Comparison of ENCODE assay signal across 11 cellular contexts in the genomic region with DNA sequence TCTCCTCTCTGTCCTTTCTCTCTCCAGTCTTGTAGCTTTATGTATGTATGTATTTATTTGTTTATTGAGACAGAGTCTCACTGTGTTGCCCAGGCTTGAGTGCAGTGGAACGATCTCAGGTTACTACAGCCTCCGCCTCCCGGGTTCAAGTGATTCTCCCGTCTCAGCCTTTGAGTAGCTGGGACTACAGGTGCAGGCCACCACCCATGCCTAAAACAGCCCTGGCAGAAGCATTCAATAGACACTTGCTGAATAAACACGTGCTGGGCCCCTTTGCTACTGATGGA. TPM values are rescaled to one million over a fixed set of nuclear protein-coding genes. Genes with fewer than 3 reads are reported as not detected.
DNase-seq lines count a peak whose midpoint lies in the region; ATAC-seq, FAIRE-seq and TF ChIP-seq lines count a peak whose summit lies in the region.
"Had no signal": no experiment of that assay in that cellular context is flagged by ENCODE, and none has a peak within 500 bp of the region (broad histone marks: within the 10 kb centered on the region; RNA-seq: fewer than 3 reads in every experiment).

No MANE protein-coding gene starts in this region.

- H3K4me3 Mint-ChIP-seq in activated naive CD4-positive, alpha-beta T cell treated with anti-CD3 and anti-CD28 coated beads for 36 hours = peak overlapping the region; percentile 47
- peak overlapping the region; percentile 77 for H3K4me3 Mint-ChIP-seq in activated CD4-positive, alpha-beta memory T cell treated with anti-CD3 and anti-CD28 coated beads for 36 hours

- H3K36me3 ChIP-seq in HepG2 (replicated peaks in 1 of 2; ENCODE audit: control insufficient read depth in 1 of 2, insufficient read depth in 2 of 2, low read length in 2 of 2) = peaks cover 19 to 43% of the 10 kb centered on the region in 2 experiments; a peak in 4 of 5 replicates
- H3K36me3 ChIP-seq in stomach = peaks cover 33 to 53% (median 50%) of the 10 kb centered on the region in 4 donors

- POLR2A ChIA-PET in activated CD4-positive, alpha-beta memory T cell treated with anti-CD3 and anti-CD28 coated beads for 36 hours (lab: Charles Lee) = interaction anchor here (8.0 kb wide), 1 partner anchor 15 kb away, joined by 72 read pairs; no protein-coding TSS in a partner anchor
- POLR2A ChIA-PET in HepG2 (lab: Yijun Ruan, JAX) = interaction anchor here (0.7 kb wide), 1 partner anchor 14 kb away, joined by 3 read pairs; no protein-coding TSS in a partner anchor

- no peaks in the 10 kb centered on the region for H3K9me3 ChIP-seq in HepG2 (ENCODE audit: low read length)
- H3K9me3 ChIP-seq in stomach = no peaks in the 10 kb centered on the region

- no TSS peak for BruUV-seq in HepG2 (replicated peaks; lab: Mats Ljungman, UMichigan)

- no peak for DNase-seq in activated naive CD4-positive, alpha-beta T cell treated with anti-CD3 and anti-CD28 coated beads for 36 hours
- DNase-seq in activated naive CD4-positive, alpha-beta T cell treated with anti-CD3 and anti-CD28 coated beads, Interleukin-2, amount 50 U/mL, for 16 hours = no peak
- DNase-seq in activated CD4-positive, alpha-beta memory T cell treated with anti-CD3 and anti-CD28 coated beads for 36 hours = no peak
- no peak for DNase-seq in HepG2 (ENCODE audit: low spot score)
- DNase-seq in stomach = no peak
- no peak for DNase-seq in stimulated activated naive CD4-positive, alpha-beta T cell (lab: John Stamatoyannopoulos, UW)
- DNase-seq: activated CD4-positive, alpha-beta T cell treated with anti-CD3 and anti-CD28 coated beads, Interleukin-2, amount 50 U/mL, for 48 hours; cerebellar nuclear complex; NCI-H1417 had no signal

- peak overlapping the region; percentile 78 for H3K9ac ChIP-seq in HepG2 (ENCODE audit: insufficient read depth, low read depth, low read length)

- H3K27me3 ChIP-seq in HepG2 (ENCODE audit: control insufficient read depth in 1 of 2, insufficient read depth in 2 of 2, low read length in 2 of 2) = no peaks in the 10 kb centered on the region; a peak in 1 of 5 replicates
- no peaks in the 10 kb centered on the region for H3K27me3 ChIP-seq in stomach

- ATAC-seq in HepG2 = no peak
- no peak for ATAC-seq in GM21825 (IDR thresholded peaks at IDR 0.05; ENCODE audit: unreplicated experiment)
- ATAC-seq in HG03460 (IDR thresholded peaks at IDR 0.05; ENCODE audit: unreplicated experiment) = no peak

- no peaks in the 10 kb centered on the region for H3K27me3 Mint-ChIP-seq in activated naive CD4-positive, alpha-beta T cell treated with anti-CD3 and anti-CD28 coated beads for 36 hours (ENCODE audit: low read depth)
- H3K27me3 Mint-ChIP-seq in activated CD4-positive, alpha-beta memory T cell treated with anti-CD3 and anti-CD28 coated beads for 36 hours = no peaks in the 10 kb centered on the region

- no peak overlapping the region for H3K27ac Mint-ChIP-seq in activated naive CD4-positive, alpha-beta T cell treated with anti-CD3 and anti-CD28 coated beads for 36 hours
- H3K27ac Mint-ChIP-seq in activated CD4-positive, alpha-beta memory T cell treated with anti-CD3 and anti-CD28 coated beads for 36 hours = peak overlapping the region; percentile 45

- intact Hi-C loops in activated naive CD4-positive, alpha-beta T cell treated with anti-CD3 and anti-CD28 coated beads for 36 hours (cut with micrococcal nuclease) = no loop called here
- intact Hi-C loops in activated CD4-positive, alpha-beta memory T cell treated with anti-CD3 and anti-CD28 coated beads for 36 hours (cut with micrococcal nuclease) = no loop called here
- intact Hi-C loops in HepG2 (cut with micrococcal nuclease; ENCODE audit: unreplicated experiment) (no loop called here), stomach (cut with DNase I; ENCODE audit: low total_unique reads) (no loop called here)

- TF ChIP-seq EP300 in HepG2 (IDR thresholded peaks at IDR 0.05; ENCODE audit: low read depth in 2 of 2, low read length in 2 of 2) = no peak
- TF ChIP-seq EP300 in HepG2 (CRISPR knock-in tag; IDR thresholded peaks at IDR 0.05; ENCODE audit: borderline replicate concordance) = no peak
- no peak for TF ChIP-seq EP300 in stomach (IDR thresholded peaks at IDR 0.05)

- H3K4me1 Mint-ChIP-seq in activated naive CD4-positive, alpha-beta T cell treated with anti-CD3 and anti-CD28 coated beads for 36 hours (ENCODE audit: low read depth) = peaks cover 36% of the 10 kb centered on the region
- H3K4me1 Mint-ChIP-seq in activated CD4-positive, alpha-beta memory T cell treated with anti-CD3 and anti-CD28 coated beads for 36 hours (ENCODE audit: low read depth) = peaks cover 41% of the 10 kb centered on the region

- H4K20me1 ChIP-seq in HepG2 (ENCODE audit: insufficient read depth, low read length) = peaks cover 33% of the 10 kb centered on the region

- H3K9me3 Mint-ChIP-seq in activated naive CD4-positive, alpha-beta T cell treated with anti-CD3 and anti-CD28 coated beads for 36 hours = no peaks in the 10 kb centered on the region
- no peaks in the 10 kb centered on the region for H3K9me3 Mint-ChIP-seq in activated CD4-positive, alpha-beta memory T cell treated with anti-CD3 and anti-CD28 coated beads for 36 hours

- FAIRE-seq in HepG2 (lab: Jason Lieb, UNC) = no peak

- no peak overlapping the region for H2AFZ ChIP-seq in HepG2 (ENCODE audit: low read length)

- peak overlapping the region; percentile 93 for H3K4me2 ChIP-seq in HepG2 (ENCODE audit: low read depth, low read length)

- no peak for TF ChIP-seq CTCF in HepG2 (CRISPR knock-in tag; IDR thresholded peaks at IDR 0.05)
- TF ChIP-seq CTCF in stomach (IDR thresholded peaks at IDR 0.05) = no peak

- WGBS in HepG2 (ENCODE audit: low lambda C conversion rate) = 38% methylated on average over 5 of the region's 5 CpGs
- WGBS in stomach, 5 donors = 46 to 58% (median 57%) methylated on average over 5 of the region's 5 CpGs

- in situ Hi-C loops in HepG2 (cut with HindIII; ENCODE audit: extremely low pct_ligation_motif_present, low pct_unique_long_range_greater_than_20kb) = no loop called here

- H3K27ac ChIP-seq in HepG2 (ENCODE audit: extremely low read length, insufficient read depth, low read length) (no peak overlapping the region), stomach (no peak overlapping the region)

- TF ChIP-seq RAD21 in HepG2 (CRISPR knock-in tag; IDR thresholded peaks at IDR 0.05) = no peak

- H3K79me2 ChIP-seq in HepG2 (ENCODE audit: insufficient read depth, low read length) = peaks cover 49% of the 10 kb centered on the region

- peaks cover 20% of the 10 kb centered on the region for H3K36me3 Mint-ChIP-seq in activated naive CD4-positive, alpha-beta T cell treated with anti-CD3 and anti-CD28 coated beads for 36 hours (ENCODE audit: low read depth)
- H3K36me3 Mint-ChIP-seq in activated CD4-positive, alpha-beta memory T cell treated with anti-CD3 and anti-CD28 coated beads for 36 hours = peaks cover 33% of the 10 kb centered on the region

- CTCF ChIA-PET in activated naive CD4-positive, alpha-beta T cell treated with anti-CD3 and anti-CD28 coated beads for 36 hours (lab: Charles Lee) = no interaction called here
- CTCF ChIA-PET in activated CD4-positive, alpha-beta memory T cell treated with anti-CD3 and anti-CD28 coated beads for 36 hours (lab: Charles Lee) = no interaction called here
- CTCF ChIA-PET in HepG2 (lab: Yijun Ruan, JAX; ENCODE audit: low intra/inter-chr PET ratio, low total read pairs) = no interaction called here

- peaks cover 68% of the 10 kb centered on the region for H3K4me1 ChIP-seq in HepG2 (ENCODE audit: insufficient read depth, low read length)
- peaks cover 46 to 75% (median 66%) of the 10 kb centered on the region in 4 donors for H3K4me1 ChIP-seq in stomach

- H3K4me3 ChIP-seq in HepG2 (replicated peaks in 1 of 3; ENCODE audit: insufficient read depth in 1 of 3, low read depth in 2 of 3, low read length in 3 of 3) (peak overlapping the region; percentile 66 to 79 (median 70)), stomach (peak overlapping the region in 3 of 4 donors; percentile 70 to 82 (median 71))

- TF ChIP-seq POLR2A in HepG2 (IDR thresholded peaks at IDR 0.05; ENCODE audit: insufficient read depth in 1 of 2, low read depth in 2 of 2, low read length in 2 of 2) (no peak), stomach (IDR thresholded peaks at IDR 0.05) (no peak)

RNA-seq across cellular contexts. Expression of gene KIAA2013, which starts 2.5 kb away (rescaled TPM):
- total RNA-seq in activated naive CD4-positive, alpha-beta T cell treated with anti-CD3 and anti-CD28 coated beads for 36 hours = 10 to 100 TPM; 16.0 to 17.7 TPM
- 10 to 100 TPM; 22.9 to 23.4 TPM for total RNA-seq in activated CD4-positive, alpha-beta memory T cell treated with anti-CD3 and anti-CD28 coated beads for 36 hours
- total RNA-seq in HepG2 (2016; rRNA removed; fragmentation: Illumina TruSeq; extraction: Trizol) (47.7 and 76.0 TPM in 2 replicates), stomach (100 to 1,000 TPM in 2 of 5 donors, 10 to 100 TPM in 3; 21.0 to 525 (median 70.0) TPM)
- 39.0 and 40.3 TPM in 2 replicates for total RNA-seq in HepG2 (2016; cell fraction: cytosol; rRNA removed; fragmentation: Illumina TruSeq; extraction: Trizol; ENCODE audit: low read depth)
- 45.3 and 75.8 TPM in 2 replicates for total RNA-seq in HepG2 (2016; cell fraction: insoluble cytoplasmic fraction; rRNA removed; fragmentation: Illumina TruSeq; extraction: Trizol)
- 84.9 and 91.5 TPM in 2 replicates for total RNA-seq in HepG2 (2016; cell fraction: membrane; rRNA removed; fragmentation: Illumina TruSeq; extraction: Trizol)
- total RNA-seq in HepG2 (2016; cell fraction: nucleus; rRNA removed; fragmentation: Illumina TruSeq; extraction: Trizol) = 48.8 and 56.1 TPM in 2 replicates
- polyA plus RNA-seq in HepG2 (2011; rRNA removed) (141 and 163 TPM in 2 replicates), stomach (10 to 100 TPM; 14.4 to 28.9 (median 15.5) TPM)
- 151 and 283 TPM in 2 replicates for polyA plus RNA-seq in HepG2 (2011; cell fraction: cytosol; rRNA removed)
- 137 and 147 TPM in 2 replicates for polyA plus RNA-seq in HepG2 (2011; cell fraction: nucleus; rRNA removed)
- 61.9 and 67.1 TPM in 2 replicates for polyA plus RNA-seq in HepG2 (2012)
- polyA plus RNA-seq in HepG2 (2016; cell fraction: cytosol; fragmentation: Illumina TruSeq; extraction: Trizol; ENCODE audit: low read depth) = 45.1 and 45.9 TPM in 2 replicates
- polyA plus RNA-seq in HepG2 (2016; cell fraction: insoluble cytoplasmic fraction; fragmentation: Illumina TruSeq; extraction: Trizol; ENCODE audit: low read depth) = 53.5 and 55.6 TPM in 2 replicates
- 73.8 and 79.8 TPM in 2 replicates for polyA plus RNA-seq in HepG2 (2016; cell fraction: membrane; fragmentation: Illumina TruSeq; extraction: Trizol; ENCODE audit: low read depth)
- 92.2 and 94.4 TPM in 2 replicates for polyA plus RNA-seq in HepG2 (2016; cell fraction: nucleus; fragmentation: Illumina TruSeq; extraction: Trizol; ENCODE audit: insufficient read depth, low read depth)
- 68.1 and 270 TPM in 2 replicates for polyA minus RNA-seq in HepG2 (2011; rRNA and poly(A)+ RNA removed; ENCODE audit: low replicate concordance)
- 85.2 and 94.3 TPM in 2 replicates for polyA minus RNA-seq in HepG2 (2011; cell fraction: cytosol; rRNA and poly(A)+ RNA removed)
- 25.0 and 28.0 TPM in 2 replicates for polyA minus RNA-seq in HepG2 (2011; cell fraction: nucleus; rRNA and poly(A)+ RNA removed)

RNA-seq across cellular contexts. Expression of gene PLOD1, which starts 10.7 kb away (rescaled TPM):
- total RNA-seq in activated naive CD4-positive, alpha-beta T cell treated with anti-CD3 and anti-CD28 coated beads for 36 hours = 1 to 10 TPM; 6.7 to 9.0 TPM
- 10 to 100 TPM; 11.0 to 13.5 TPM for total RNA-seq in activated CD4-positive, alpha-beta memory T cell treated with anti-CD3 and anti-CD28 coated beads for 36 hours
- 31.0 and 70.1 TPM in 2 replicates for total RNA-seq in HepG2 (2016; rRNA removed; fragmentation: Illumina TruSeq; extraction: Trizol)
- total RNA-seq in HepG2 (2016; cell fraction: cytosol; rRNA removed; fragmentation: Illumina TruSeq; extraction: Trizol; ENCODE audit: low read depth) = 8.1 and 9.3 TPM in 2 replicates
- total RNA-seq in HepG2 (2016; cell fraction: insoluble cytoplasmic fraction; rRNA removed; fragmentation: Illumina TruSeq; extraction: Trizol) = 23.8 and 71.6 TPM in 2 replicates
- total RNA-seq in HepG2 (2016; cell fraction: membrane; rRNA removed; fragmentation: Illumina TruSeq; extraction: Trizol) = 22.0 and 25.0 TPM in 2 replicates
- 69.1 and 83.4 TPM in 2 replicates for total RNA-seq in HepG2 (2016; cell fraction: nucleus; rRNA removed; fragmentation: Illumina TruSeq; extraction: Trizol)
- polyA plus RNA-seq in HepG2 (2011; rRNA removed) = 318 and 361 TPM in 2 replicates
- polyA plus RNA-seq in HepG2 (2011; cell fraction: cytosol; rRNA removed) = 268 and 334 TPM in 2 replicates
- 289 and 340 TPM in 2 replicates for polyA plus RNA-seq in HepG2 (2011; cell fraction: nucleus; rRNA removed)
- 213 and 215 TPM in 2 replicates for polyA plus RNA-seq in HepG2 (2012)
- 10.1 and 11.2 TPM in 2 replicates for polyA plus RNA-seq in HepG2 (2016; cell fraction: cytosol; fragmentation: Illumina TruSeq; extraction: Trizol; ENCODE audit: low read depth)
- polyA plus RNA-seq in HepG2 (2016; cell fraction: insoluble cytoplasmic fraction; fragmentation: Illumina TruSeq; extraction: Trizol; ENCODE audit: low read depth) = 27.4 and 35.7 TPM in 2 replicates
- polyA plus RNA-seq in HepG2 (2016; cell fraction: membrane; fragmentation: Illumina TruSeq; extraction: Trizol; ENCODE audit: low read depth) = 15.6 and 19.4 TPM in 2 replicates
- 135 and 151 TPM in 2 replicates for polyA plus RNA-seq in HepG2 (2016; cell fraction: nucleus; fragmentation: Illumina TruSeq; extraction: Trizol; ENCODE audit: insufficient read depth, low read depth)
- 131 and 463 TPM in 2 replicates for polyA minus RNA-seq in HepG2 (2011; rRNA and poly(A)+ RNA removed; ENCODE audit: low replicate concordance)
- polyA minus RNA-seq in HepG2 (2011; cell fraction: cytosol; rRNA and poly(A)+ RNA removed) = 175 and 181 TPM in 2 replicates
- 85.1 and 85.4 TPM in 2 replicates for polyA minus RNA-seq in HepG2 (2011; cell fraction: nucleus; rRNA and poly(A)+ RNA removed)
- total RNA-seq in stomach = 10 to 100 TPM in 4 of 5 donors, 1 to 10 TPM in 1; 8.2 to 56.2 (median 39.4) TPM
- 10 to 100 TPM in 2 of 3 donors, 1 to 10 TPM in 1; 9.8 to 39.5 (median 31.1) TPM for polyA plus RNA-seq in stomach

RNA-seq across cellular contexts. Expression of gene MFN2, which starts 56.5 kb away (rescaled TPM):
- total RNA-seq in activated naive CD4-positive, alpha-beta T cell treated with anti-CD3 and anti-CD28 coated beads for 36 hours = 10 to 100 TPM; 47.4 to 52.3 TPM
- 10 to 100 TPM; 52.0 to 58.1 TPM for total RNA-seq in activated CD4-positive, alpha-beta memory T cell treated with anti-CD3 and anti-CD28 coated beads for 36 hours
- 60.9 and 76.3 TPM in 2 replicates for total RNA-seq in HepG2 (2016; rRNA removed; fragmentation: Illumina TruSeq; extraction: Trizol)
- total RNA-seq in HepG2 (2016; cell fraction: cytosol; rRNA removed; fragmentation: Illumina TruSeq; extraction: Trizol; ENCODE audit: low read depth) = 7.7 and 8.0 TPM in 2 replicates
- 61.5 and 70.2 TPM in 2 replicates for total RNA-seq in HepG2 (2016; cell fraction: insoluble cytoplasmic fraction; rRNA removed; fragmentation: Illumina TruSeq; extraction: Trizol)
- total RNA-seq in HepG2 (2016; cell fraction: membrane; rRNA removed; fragmentation: Illumina TruSeq; extraction: Trizol) = 31.8 and 32.8 TPM in 2 replicates
- 38.7 and 39.7 TPM in 2 replicates for total RNA-seq in HepG2 (2016; cell fraction: nucleus; rRNA removed; fragmentation: Illumina TruSeq; extraction: Trizol)
- 38.7 and 41.0 TPM in 2 replicates for polyA plus RNA-seq in HepG2 (2011; rRNA removed)
- polyA plus RNA-seq in HepG2 (2011; cell fraction: cytosol; rRNA removed) = 31.7 and 32.9 TPM in 2 replicates
- polyA plus RNA-seq in HepG2 (2011; cell fraction: nucleus; rRNA removed) = 49.1 and 52.9 TPM in 2 replicates
- polyA plus RNA-seq in HepG2 (2012) = 42.4 and 55.4 TPM in 2 replicates
- polyA plus RNA-seq in HepG2 (2016; cell fraction: cytosol; fragmentation: Illumina TruSeq; extraction: Trizol; ENCODE audit: low read depth) = 4.0 and 4.2 TPM in 2 replicates
- polyA plus RNA-seq in HepG2 (2016; cell fraction: insoluble cytoplasmic fraction; fragmentation: Illumina TruSeq; extraction: Trizol; ENCODE audit: low read depth) = 52.2 and 60.5 TPM in 2 replicates
- polyA plus RNA-seq in HepG2 (2016; cell fraction: membrane; fragmentation: Illumina TruSeq; extraction: Trizol; ENCODE audit: low read depth) = 14.0 and 14.3 TPM in 2 replicates
- 45.1 and 48.2 TPM in 2 replicates for polyA plus RNA-seq in HepG2 (2016; cell fraction: nucleus; fragmentation: Illumina TruSeq; extraction: Trizol; ENCODE audit: insufficient read depth, low read depth)
- 83.9 and 88.4 TPM in 2 replicates for polyA minus RNA-seq in HepG2 (2011; rRNA and poly(A)+ RNA removed; ENCODE audit: low replicate concordance)
- polyA minus RNA-seq in HepG2 (2011; cell fraction: cytosol; rRNA and poly(A)+ RNA removed) = 26.6 and 33.4 TPM in 2 replicates
- 22.5 and 40.8 TPM in 2 replicates for polyA minus RNA-seq in HepG2 (2011; cell fraction: nucleus; rRNA and poly(A)+ RNA removed)
- total RNA-seq in stomach = 10 to 100 TPM; 46.6 to 68.0 (median 53.6) TPM
- polyA plus RNA-seq in stomach = 10 to 100 TPM; 31.2 to 41.9 (median 37.4) TPM
